24 cellular contexts compared by ENCODE assay signal in the genomic region with DNA sequence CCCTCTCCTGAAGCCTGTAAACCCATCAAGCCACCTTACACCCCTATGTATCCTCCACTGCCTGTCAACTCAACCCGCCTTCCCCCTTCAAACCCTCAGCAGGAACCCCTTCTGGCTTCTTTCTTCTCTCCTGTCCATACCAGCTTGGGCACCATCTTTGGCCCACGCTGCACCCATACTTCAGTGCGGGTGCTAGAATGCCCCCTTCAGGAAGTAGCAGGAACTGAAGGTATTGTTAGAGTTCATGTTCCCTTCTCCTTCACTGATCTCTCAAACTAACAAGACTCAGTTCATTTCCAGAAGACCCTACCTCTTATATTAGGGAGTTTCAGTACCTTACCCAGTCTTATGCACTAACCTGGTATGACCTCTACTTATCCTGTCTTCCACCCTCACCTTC. TPM values are rescaled to one million over a fixed set of nuclear protein-coding genes. Genes with fewer than 3 reads are reported as not detected.
DNase-seq lines count a peak whose midpoint lies in the region; ATAC-seq and TF ChIP-seq lines count a peak whose summit lies in the region.
"Had no signal": no experiment of that assay in that cellular context is flagged by ENCODE, and none has a peak within 500 bp of the region (broad histone marks: within the 10 kb centered on the region; RNA-seq: fewer than 3 reads in every experiment).

No MANE protein-coding gene starts in this region.

- H3K4me1 ChIP-seq in OCI-LY1 (ENCODE audit: insufficient read depth, low read length, severe bottlenecking), result no peaks in the 10 kb centered on the region
- H3K4me1 ChIP-seq: HAP-1, SJSA1 had no signal

- no peaks in the 10 kb centered on the region for H3K9me2 ChIP-seq in OCI-LY1 (ENCODE audit: low read depth, low read length)

- DNase-seq in epithelial cell of proximal tubule (ENCODE audit: low read depth) (no peak), NCI-H1436 (lab: John Stamatoyannopoulos, UW) (no peak), C1 segment of cervical spinal cord (lab: John Stamatoyannopoulos, UW) (no peak), islet precursor cell (no peak)
- DNase-seq: 8988T; CD4-positive, CD25-positive, alpha-beta regulatory T cell; COR-L47; DMS 273 treated with DMSO at 0.1 percent for 48 hours; GF-D8; NCI-H187; NCI-H2107; NCI-H510A; NCI-H748 treated with DMSO at 0.1 percent for 48 hours; NK-92 treated with Interleukin-12 subunit alpha and Interleukin-12 subunit beta, amount 100 ng/mL, for 24 hours; T-helper 17 cell had no signal

- no peaks in the 10 kb centered on the region for H3K9me3 ChIP-seq in OCI-LY1 (ENCODE audit: low read length)
- H3K9me3 ChIP-seq: HAP-1, SJSA1 had no signal

- H3K27ac ChIP-seq in 22Rv1, result no peak overlapping the region
- no peak overlapping the region for H3K27ac ChIP-seq in OCI-LY1 (ENCODE audit: low read depth, low read length, poor library complexity, severe bottlenecking)
- H3K27ac ChIP-seq: RWPE1, SJSA1 had no signal

- no peak overlapping the region for H2AFZ ChIP-seq in OCI-LY1 (ENCODE audit: low read length)

- TF ChIP-seq CTCF in 22Rv1 (IDR thresholded peaks at IDR 0.05), result 0 out of 2 replicates have a peak, but pooled peaks have one; percentile 11
- TF ChIP-seq CTCF in GM12874 (IDR thresholded peaks at IDR 0.05; ENCODE audit: insufficient read depth, low read depth, low read length), result peak; percentile 35; the same call in 1 of the 2 replicates
- peak; percentile 12; the same call in 1 of the 2 replicates for TF ChIP-seq CTCF in OCI-LY1 (IDR thresholded peaks at IDR 0.05; ENCODE audit: low read length)
- TF ChIP-seq CTCF in epithelial cell of proximal tubule (conservative IDR thresholded peaks at IDR 0.05; ENCODE audit: low read depth, low read length), result peak; percentile 17

- H3F3A ChIP-seq in OCI-LY1 (ENCODE audit: insufficient read depth, low read length), result no peaks in the 10 kb centered on the region

- H3K4me2 ChIP-seq in OCI-LY1 (ENCODE audit: low read length), result no peak overlapping the region

- no peaks in the 10 kb centered on the region for H4K20me1 ChIP-seq in OCI-LY1 (ENCODE audit: insufficient read depth, low read length)

- no peak overlapping the region for H3K4me3 ChIP-seq in OCI-LY1 (ENCODE audit: low read depth, low read length, poor library complexity, severe bottlenecking)
- no peak overlapping the region for H3K4me3 ChIP-seq in epithelial cell of proximal tubule (ENCODE audit: low read depth, low read length)
- H3K4me3 ChIP-seq: HAP-1, SJSA1 had no signal

- no peaks in the 10 kb centered on the region for H3K79me2 ChIP-seq in OCI-LY1 (ENCODE audit: insufficient read depth, low read length)

- no peak overlapping the region for H3K9ac ChIP-seq in OCI-LY1 (ENCODE audit: low read length)

- ATAC-seq in HG02973 (IDR thresholded peaks at IDR 0.05; ENCODE audit: unreplicated experiment), result no peak
- ATAC-seq: T-helper 17 cell had no signal

- no peaks in the 10 kb centered on the region for H3K36me3 ChIP-seq in OCI-LY1 (ENCODE audit: insufficient read depth, low read length)
- H3K36me3 ChIP-seq: HAP-1, SJSA1 had no signal

- no peaks in the 10 kb centered on the region for H3K27me3 ChIP-seq in OCI-LY1 (ENCODE audit: insufficient read depth, low read length)
- H3K27me3 ChIP-seq: SJSA1 had no signal

RNA-seq across cellular contexts. Expression of a gene that starts 1.5 kb away (rescaled TPM):
- total RNA-seq in epithelial cell of proximal tubule, result not detected in 2 replicates
- total RNA-seq: CD4-positive, CD25-positive, alpha-beta regulatory T cell; Daoy; LHCN-M2; T-helper 17 cell had no signal
